In the genomic region with DNA sequence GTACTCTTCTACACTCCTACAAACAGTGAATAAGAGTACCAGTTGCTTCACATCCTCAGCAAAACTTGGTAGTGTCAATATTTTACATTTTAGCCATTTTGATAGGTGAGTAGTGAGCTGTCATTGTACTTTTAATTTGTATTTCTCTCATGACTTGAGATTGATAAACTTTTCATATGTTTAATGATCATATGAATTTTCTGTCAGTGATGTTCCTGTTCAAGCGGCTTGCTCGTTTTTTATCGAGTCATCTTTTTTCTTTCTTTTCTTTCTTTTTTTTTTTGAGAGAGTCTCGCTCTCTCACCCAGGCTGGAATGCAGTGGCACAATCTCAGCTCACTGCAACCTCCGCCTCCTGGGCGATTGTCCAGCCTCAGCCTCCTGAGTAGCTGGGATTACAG, we compare ENCODE assay signal across 7 cellular contexts.
"Had no signal": no experiment of that assay in that cellular context is flagged by ENCODE, and none has a peak within 500 bp of the region (broad histone marks: within the 10 kb centered on the region; RNA-seq: fewer than 3 reads in every experiment).

No MANE protein-coding gene starts in this region.

- H3K27ac ChIP-seq: HL-60, KMS-11 had no signal

- H3K9ac ChIP-seq: KMS-11 had no signal

- ATAC-seq: HepG2 had no signal

- DNase-seq: IMR-90, KBM-7, KG1 had no signal

- H3K4me2 ChIP-seq: KMS-11 had no signal

- FAIRE-seq: HepG2, HTR-8/SVneo had no signal
